ENCODE assay signal across 32 cellular contexts in the genomic region with DNA sequence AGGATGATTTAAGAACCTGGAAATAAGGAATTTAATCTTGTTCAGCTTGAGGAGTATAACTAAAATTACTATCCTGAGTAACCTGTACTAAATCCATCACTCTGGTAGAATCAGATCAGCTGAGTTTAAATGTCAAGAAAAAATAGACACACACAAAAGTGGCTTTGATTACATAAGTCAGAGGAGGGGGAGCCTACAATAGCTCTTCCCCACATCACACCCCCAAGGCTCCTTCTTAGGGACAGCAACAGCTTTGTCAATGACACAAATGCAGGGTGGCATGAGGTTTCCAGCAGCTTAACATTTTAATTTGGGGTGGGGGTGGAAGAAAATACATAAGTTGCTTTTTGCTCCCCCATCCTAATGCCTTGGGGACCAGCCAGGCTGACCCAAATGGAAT. TPM values are rescaled to one million over a fixed set of nuclear protein-coding genes. Genes with fewer than 3 reads are reported as not detected.
A peak's percentile ranks its signal among the peaks of the same experiment; 100 is the strongest.
DNase-seq lines count a peak whose midpoint lies in the region; ATAC-seq and TF ChIP-seq lines count a peak whose summit lies in the region.
"Had no signal": no experiment of that assay in that cellular context is flagged by ENCODE, and none has a peak within 500 bp of the region (broad histone marks: within the 10 kb centered on the region; RNA-seq: fewer than 3 reads in every experiment).

No MANE protein-coding gene starts in this region.

- H3K9me3 ChIP-seq in T-helper 17 cell (ENCODE audit: control insufficient read depth, low read length, poor library complexity, severe bottlenecking) (no peaks in the 10 kb centered on the region), upper lobe of left lung (no peaks in the 10 kb centered on the region)
- H3K9me3 ChIP-seq: A549, mucosa of descending colon, pancreas, SJCRH30 had no signal

- no peak for DNase-seq in activated T-cell treated with anti-CD3 and anti-CD28 coated beads, Interleukin-2, amount 50 U/mL, for 24 hours
- DNase-seq in activated T-cell treated with anti-CD3 and anti-CD28 coated beads, Interleukin-2, amount 50 U/mL, for 4 hours, result no peak
- DNase-seq in T-helper 17 cell, result no peak
- no peak for DNase-seq in stimulated activated effector memory CD8-positive, alpha-beta T cell treated with anti-CD3 and anti-CD28 coated beads, Interleukin-12 subunit alpha, Interleukin-12 subunit beta, amount 100 ng/mL, for 72 hours (ENCODE audit: low spot score in 2 of 2)
- no peak for DNase-seq in superior temporal gyrus (ENCODE audit: extremely low spot score)
- DNase-seq in upper lobe of left lung, result no peak
- DNase-seq: activated B cell treated with CpG ODN at 0.5 μM for 24 hours; activated CD4-positive, alpha-beta T cell treated with anti-CD3 and anti-CD28 coated beads, Interleukin-2, amount 50 U/mL, for 48 hours; activated gamma-delta T cell; amniotic stem cell; brain microvascular endothelial cell; DMS153; hypothalamus; left colon; mucosa of descending colon; NCI-H1048; NCI-H1694 treated with DMSO at 0.1 percent for 48 hours; pancreas; SJCRH30; small intestine; stimulated activated naive CD4-positive, alpha-beta T cell treated with Interleukin-2 at 50 U/mL for 16 hours had no signal

- intact Hi-C loops in dendritic cell treated with granulocyte-macrophage colony-stimulating factor and Interleukin-4, amounts not matched to agents 40 ng/mL and 50 ng/mL, for 4 days (cut with micrococcal nuclease), result no loop called here

- no peak for ATAC-seq in activated T-cell treated with anti-CD3 and anti-CD28 coated beads, Interleukin-2, amount 50 U/mL, for 4 hours
- no peak for ATAC-seq in T-helper 17 cell
- ATAC-seq in stimulated activated effector memory CD8-positive, alpha-beta T cell treated with anti-CD3 and anti-CD28 coated beads, Interleukin-12 subunit alpha, Interleukin-12 subunit beta, amount 100 ng/mL, for 72 hours, result no peak
- no peak for ATAC-seq in GM18873 (IDR thresholded peaks at IDR 0.05; ENCODE audit: low FRiP score, unreplicated experiment)
- no peak for ATAC-seq in upper lobe of left lung (ENCODE audit: low FRiP score in 2 of 2)
- ATAC-seq: A549, left colon, mucosa of descending colon, pancreas had no signal

- no peak overlapping the region for H3K4me3 ChIP-seq in upper lobe of left lung
- H3K4me3 ChIP-seq: A549, mucosa of descending colon, pancreas, SJCRH30 had no signal

- no peaks in the 10 kb centered on the region for H3K9me3 Mint-ChIP-seq in activated T-cell treated with anti-CD3 and anti-CD28 coated beads, Interleukin-2, amount 50 U/mL, for 24 hours
- no peaks in the 10 kb centered on the region for H3K9me3 Mint-ChIP-seq in activated T-cell treated with anti-CD3 and anti-CD28 coated beads, Interleukin-2, amount 50 U/mL, for 4 hours
- H3K9me3 Mint-ChIP-seq in dendritic cell treated with granulocyte-macrophage colony-stimulating factor and Interleukin-4, amounts not matched to agents 40 ng/mL and 50 ng/mL, for 4 days, result no peaks in the 10 kb centered on the region
- no peaks in the 10 kb centered on the region for H3K9me3 Mint-ChIP-seq in stimulated activated effector memory CD8-positive, alpha-beta T cell treated with anti-CD3 and anti-CD28 coated beads, Interleukin-12 subunit alpha, Interleukin-12 subunit beta, amount 100 ng/mL, for 72 hours
- H3K9me3 Mint-ChIP-seq: activated B cell treated with CpG ODN at 0.5 μM for 24 hours, neural crest cell had no signal

- no peak for TF ChIP-seq POLR2A in upper lobe of left lung (IDR thresholded peaks at IDR 0.05)

- no peaks in the 10 kb centered on the region for H3K27me3 ChIP-seq in upper lobe of left lung
- H3K27me3 ChIP-seq: brain microvascular endothelial cell, pancreas, SJCRH30 had no signal

- H3K27ac Mint-ChIP-seq in activated T-cell treated with anti-CD3 and anti-CD28 coated beads, Interleukin-2, amount 50 U/mL, for 24 hours, result peak overlapping the region; percentile 48
- H3K27ac Mint-ChIP-seq in T-helper 17 cell, result peak overlapping the region; percentile 91
- peak overlapping the region; percentile 28 for H3K27ac Mint-ChIP-seq in dendritic cell treated with granulocyte-macrophage colony-stimulating factor and Interleukin-4, amounts not matched to agents 40 ng/mL and 50 ng/mL, for 4 days
- H3K27ac Mint-ChIP-seq in stimulated activated effector memory CD8-positive, alpha-beta T cell treated with anti-CD3 and anti-CD28 coated beads, Interleukin-12 subunit alpha, Interleukin-12 subunit beta, amount 100 ng/mL, for 72 hours, result peak overlapping the region; percentile 74
- H3K27ac Mint-ChIP-seq: activated B cell treated with CpG ODN at 0.5 μM for 24 hours had no signal

- peaks cover 100% of the 10 kb centered on the region for H3K36me3 Mint-ChIP-seq in activated T-cell treated with anti-CD3 and anti-CD28 coated beads, Interleukin-2, amount 50 U/mL, for 24 hours (ENCODE audit: low read depth)
- H3K36me3 Mint-ChIP-seq in activated T-cell treated with anti-CD3 and anti-CD28 coated beads, Interleukin-2, amount 50 U/mL, for 4 hours (ENCODE audit: insufficient read depth), result peaks cover 74% of the 10 kb centered on the region
- H3K36me3 Mint-ChIP-seq in T-helper 17 cell (ENCODE audit: low read depth), result peaks cover 27% of the 10 kb centered on the region
- H3K36me3 Mint-ChIP-seq in dendritic cell treated with granulocyte-macrophage colony-stimulating factor and Interleukin-4, amounts not matched to agents 40 ng/mL and 50 ng/mL, for 4 days (ENCODE audit: low read depth), result peaks cover 99% of the 10 kb centered on the region
- H3K36me3 Mint-ChIP-seq in stimulated activated effector memory CD8-positive, alpha-beta T cell treated with anti-CD3 and anti-CD28 coated beads, Interleukin-12 subunit alpha, Interleukin-12 subunit beta, amount 100 ng/mL, for 72 hours, result peaks cover 100% of the 10 kb centered on the region

- peaks cover 65% of the 10 kb centered on the region for H3K4me1 Mint-ChIP-seq in activated T-cell treated with anti-CD3 and anti-CD28 coated beads, Interleukin-2, amount 50 U/mL, for 24 hours (ENCODE audit: low read depth)
- H3K4me1 Mint-ChIP-seq in activated T-cell treated with anti-CD3 and anti-CD28 coated beads, Interleukin-2, amount 50 U/mL, for 4 hours (ENCODE audit: low read depth), result peaks cover 51% of the 10 kb centered on the region
- peaks cover 34% of the 10 kb centered on the region for H3K4me1 Mint-ChIP-seq in T-helper 17 cell
- H3K4me1 Mint-ChIP-seq in dendritic cell treated with granulocyte-macrophage colony-stimulating factor and Interleukin-4, amounts not matched to agents 40 ng/mL and 50 ng/mL, for 4 days (ENCODE audit: low read depth), result peaks cover 69% of the 10 kb centered on the region
- peaks cover 62% of the 10 kb centered on the region for H3K4me1 Mint-ChIP-seq in stimulated activated effector memory CD8-positive, alpha-beta T cell treated with anti-CD3 and anti-CD28 coated beads, Interleukin-12 subunit alpha, Interleukin-12 subunit beta, amount 100 ng/mL, for 72 hours

- H3K27me3 Mint-ChIP-seq in activated T-cell treated with anti-CD3 and anti-CD28 coated beads, Interleukin-2, amount 50 U/mL, for 24 hours, result no peaks in the 10 kb centered on the region
- H3K27me3 Mint-ChIP-seq in activated T-cell treated with anti-CD3 and anti-CD28 coated beads, Interleukin-2, amount 50 U/mL, for 4 hours (ENCODE audit: low read depth), result no peaks in the 10 kb centered on the region
- no peaks in the 10 kb centered on the region for H3K27me3 Mint-ChIP-seq in T-helper 17 cell
- no peaks in the 10 kb centered on the region for H3K27me3 Mint-ChIP-seq in dendritic cell treated with granulocyte-macrophage colony-stimulating factor and Interleukin-4, amounts not matched to agents 40 ng/mL and 50 ng/mL, for 4 days
- H3K27me3 Mint-ChIP-seq: activated B cell treated with CpG ODN at 0.5 μM for 24 hours had no signal

- no peak overlapping the region for H3K4me3 Mint-ChIP-seq in activated T-cell treated with anti-CD3 and anti-CD28 coated beads, Interleukin-2, amount 50 U/mL, for 24 hours
- H3K4me3 Mint-ChIP-seq in activated T-cell treated with anti-CD3 and anti-CD28 coated beads, Interleukin-2, amount 50 U/mL, for 4 hours, result no peak overlapping the region
- no peak overlapping the region for H3K4me3 Mint-ChIP-seq in T-helper 17 cell
- H3K4me3 Mint-ChIP-seq in dendritic cell treated with granulocyte-macrophage colony-stimulating factor and Interleukin-4, amounts not matched to agents 40 ng/mL and 50 ng/mL, for 4 days, result no peak overlapping the region
- no peak overlapping the region for H3K4me3 Mint-ChIP-seq in stimulated activated effector memory CD8-positive, alpha-beta T cell treated with anti-CD3 and anti-CD28 coated beads, Interleukin-12 subunit alpha, Interleukin-12 subunit beta, amount 100 ng/mL, for 72 hours
- H3K4me3 Mint-ChIP-seq: activated B cell treated with CpG ODN at 0.5 μM for 24 hours, neural crest cell had no signal

- TF ChIP-seq CTCF in upper lobe of left lung (IDR thresholded peaks at IDR 0.05), result no peak

- H3K36me3 ChIP-seq in upper lobe of left lung, result peaks cover 74 to 100% (median 93%) of the 10 kb centered on the region in 4 donors

- H3K4me1 ChIP-seq in upper lobe of left lung, result peaks cover 0 to 7% (median 0%) of the 10 kb centered on the region in 4 donors
- H3K4me1 ChIP-seq: A549, pancreas, SJCRH30 had no signal

- TF ChIP-seq EP300 in upper lobe of left lung (IDR thresholded peaks at IDR 0.05), result no peak

- H3K27ac ChIP-seq in upper lobe of left lung, result no peak overlapping the region
- H3K27ac ChIP-seq: A549, brain microvascular endothelial cell, pancreas, SJCRH30 had no signal

RNA-seq across cellular contexts. Expression of a gene that starts 12.6 kb away (rescaled TPM):
- under 1 TPM; 0.05 to 0.08 (median 0.08) TPM for total RNA-seq in activated T-cell treated with anti-CD3 and anti-CD28 coated beads, Interleukin-2, amount 50 U/mL, for 4 hours
- total RNA-seq in T-helper 17 cell (under 1 TPM in 1 of 2 donors, not detected in 1; 0.07 TPM), upper lobe of left lung (under 1 TPM in 4 of 6 donors, not detected in 2; 0.11 to 0.91 (median 0.30) TPM)
- total RNA-seq: chondrocyte, G401, HT1080 had no signal

RNA-seq across cellular contexts. Expression of a gene that starts 24.4 kb away (rescaled TPM):
- 100 to 1,000 TPM; 788 to 834 (median 808) TPM for total RNA-seq in activated T-cell treated with anti-CD3 and anti-CD28 coated beads, Interleukin-2, amount 50 U/mL, for 4 hours
- total RNA-seq in T-helper 17 cell, result 100 to 1,000 TPM; 386 to 391 TPM
- 100 to 1,000 TPM; 149 to 452 (median 344) TPM for total RNA-seq in upper lobe of left lung

RNA-seq across cellular contexts. Expression of a gene that starts 38.7 kb away (rescaled TPM):
- total RNA-seq in activated T-cell treated with anti-CD3 and anti-CD28 coated beads, Interleukin-2, amount 50 U/mL, for 4 hours, result not detected
- total RNA-seq in T-helper 17 cell, result not detected
- 1 to 10 TPM in 2 of 6 donors, not detected in 4; 5.9 to 6.5 TPM for total RNA-seq in upper lobe of left lung
- total RNA-seq: activated B cell treated with CpG ODN at 0.5 μM for 24 hours, chondrocyte, G401, HT1080, left colon, lung microvascular endothelial cell, mucosa of descending colon, NCI-H460, neural crest cell, pancreas, SJCRH30, temporal lobe, ureter had no signal

RNA-seq across cellular contexts. Expression of a gene that starts 53.3 kb away (rescaled TPM):
- 100 to 1,000 TPM; 299 to 328 (median 318) TPM for total RNA-seq in activated T-cell treated with anti-CD3 and anti-CD28 coated beads, Interleukin-2, amount 50 U/mL, for 4 hours
- 100 to 1,000 TPM; 186 to 192 TPM for total RNA-seq in T-helper 17 cell
- total RNA-seq in upper lobe of left lung, result 100 to 1,000 TPM in 5 of 6 donors, 10 to 100 TPM in 1; 77.5 to 137 (median 119) TPM

Comparison
In these comparisons a context has a peak if more than half of its experiments do, and no peak if none do; other contexts are left out.
1. H3K27ac Mint-ChIP-seq: peak in every context shown above with its lines; median percentile 91 in T-helper 17 cell; 74 in stimulated activated effector memory CD8-positive, alpha-beta T cell treated with anti-CD3 and anti-CD28 coated beads, Interleukin-12 subunit alpha, Interleukin-12 subunit beta, amount 100 ng/mL, for 72 hours; 48 in activated T-cell treated with anti-CD3 and anti-CD28 coated beads, Interleukin-2, amount 50 U/mL, for 24 hours; 28 in dendritic cell treated with granulocyte-macrophage colony-stimulating factor and Interleukin-4, amounts not matched to agents 40 ng/mL and 50 ng/mL, for 4 days.